32 cellular contexts compared by ENCODE assay signal in the genomic region with DNA sequence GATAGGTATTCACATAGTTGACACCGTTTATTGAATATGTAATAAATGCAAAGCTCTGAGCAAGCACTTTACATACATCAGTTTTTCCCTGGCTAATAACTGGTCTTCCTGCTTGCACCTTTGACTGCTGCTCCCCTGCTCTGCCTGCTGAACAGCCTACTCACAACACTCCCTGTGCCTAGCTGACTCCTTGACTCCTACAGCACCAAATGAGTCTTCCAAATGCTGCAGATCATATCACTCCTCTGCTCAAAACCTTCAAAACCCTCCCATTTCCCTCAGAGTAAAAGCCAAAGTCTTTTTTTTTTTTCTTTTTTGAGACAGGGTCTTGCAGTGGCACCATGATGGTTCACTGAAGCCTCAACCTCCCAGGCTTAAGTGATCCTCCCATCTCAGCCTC. TPM values are rescaled to one million over a fixed set of nuclear protein-coding genes. Genes with fewer than 3 reads are reported as not detected.
"Had no signal": no experiment of that assay in that cellular context is flagged by ENCODE, and none has a peak within 500 bp of the region (broad histone marks: within the 10 kb centered on the region; RNA-seq: fewer than 3 reads in every experiment).

No MANE protein-coding gene starts in this region.

- FAIRE-seq: urothelium cell line had no signal

- ATAC-seq: stimulated activated effector memory CD8-positive, alpha-beta T cell treated with anti-CD3 and anti-CD28 coated beads, Interleukin-12 subunit alpha, Interleukin-12 subunit beta, amount 100 ng/mL, for 72 hours; stimulated activated memory B cell treated with anti-CD40 and anti-IgM and Interleukin-4, amounts not matched to agents 10 μg/mL and 1 μg/mL and 100 μg/mL, for 72 hours; stimulated activated naive CD8-positive, alpha-beta T cell treated with anti-CD3 and anti-CD28 coated beads, Interleukin-15, amount 100 ng/mL, for 72 hours; stimulated activated naive CD8-positive, alpha-beta T cell treated with anti-CD3 and anti-CD28 coated beads, Interleukin-15, Interleukin-2, amounts not matched to agents 100 U/mL and 50 U/mL, for 24 hours; upper lobe of right lung had no signal

- H3K27me3 ChIP-seq: testis, thyroid gland, tibial artery, transverse colon, upper lobe of left lung, uterus, vagina had no signal

- H3K9me3 ChIP-seq: testis, thoracic aorta, thyroid gland, tibial artery, transverse colon, upper lobe of left lung, upper lobe of right lung, uterus, vagina had no signal

- H3K36me3 Mint-ChIP-seq: stimulated activated effector memory CD8-positive, alpha-beta T cell treated with anti-CD3 and anti-CD28 coated beads, Interleukin-12 subunit alpha, Interleukin-12 subunit beta, amount 100 ng/mL, for 72 hours; stimulated activated memory B cell treated with anti-CD40 and anti-IgM and Interleukin-4, amounts not matched to agents 10 μg/mL and 1 μg/mL and 100 μg/mL, for 72 hours; type B pancreatic cell had no signal

- H3K27ac Mint-ChIP-seq: stimulated activated effector memory CD8-positive, alpha-beta T cell treated with anti-CD3 and anti-CD28 coated beads, Interleukin-12 subunit alpha, Interleukin-12 subunit beta, amount 100 ng/mL, for 72 hours; stimulated activated memory B cell treated with anti-CD40 and anti-IgM and Interleukin-4, amounts not matched to agents 10 μg/mL and 1 μg/mL and 100 μg/mL, for 72 hours; stimulated activated naive CD8-positive, alpha-beta T cell treated with anti-CD3 and anti-CD28 coated beads, Interleukin-15, amount 100 ng/mL, for 72 hours; stimulated activated naive CD8-positive, alpha-beta T cell treated with anti-CD3 and anti-CD28 coated beads, Interleukin-15, Interleukin-2, amounts not matched to agents 100 ng/mL and 50 ng/mL, for 24 hours; type B pancreatic cell had no signal

- H3K4me1 ChIP-seq: stomach, suprapubic skin, testis, thyroid gland, tibial artery, tibial nerve, transverse colon, upper lobe of left lung, upper lobe of right lung, uterus, vagina had no signal

- H3K4me3 ChIP-seq: stomach, suprapubic skin, testis, thoracic aorta, thyroid gland, tibial artery, tibial nerve, transverse colon, upper lobe of left lung, upper lobe of right lung, uterus, vagina had no signal

- H3K36me3 ChIP-seq: stomach, suprapubic skin, thoracic aorta, thyroid gland, tibial artery, tibial nerve, transverse colon, upper lobe of left lung, upper lobe of right lung, uterus, vagina had no signal

- DNase-seq: stimulated activated CD4-positive, alpha-beta T cell treated with anti-CD3 and anti-CD28 coated beads, Interleukin-2, amount 100 ng/mL, for 48 hours; stimulated activated CD4-positive, alpha-beta T cell treated with anti-CD3 and anti-CD28 coated beads, Interleukin-4, amount 100 ng/mL, for 1 hour; stimulated activated CD4-positive, alpha-beta T cell treated with anti-CD3 and anti-CD28 coated beads, Interleukin-4, amount 100 ng/mL, for 24 hours; stimulated activated CD4-positive, alpha-beta T cell treated with anti-CD3 and anti-CD28 coated beads, Interleukin-4, amount 100 ng/mL, for 4 hours; stimulated activated CD8-positive, alpha-beta memory T cell treated with anti-CD3 and anti-CD28 coated beads, Interleukin-4, amount 100 ng/mL, for 48 hours; stimulated activated naive CD4-positive, alpha-beta T cell; stimulated activated naive CD4-positive, alpha-beta T cell treated with Interleukin-2 at 50 U/mL for 16 hours; stimulated activated naive CD8-positive, alpha-beta T cell treated with anti-CD3 and anti-CD28 coated beads, Interleukin-15, amount 100 ng/mL, for 72 hours; stimulated activated naive CD8-positive, alpha-beta T cell treated with anti-CD3 and anti-CD28 coated beads, Interleukin-15, Interleukin-2, amounts not matched to agents 100 U/mL and 50 U/mL, for 24 hours; stomach; substantia nigra; testis; thyroid gland; tibial artery; transverse colon; trophoblast cell; upper lobe of left lung; upper lobe of right lung; uterus had no signal

- H3K4me3 Mint-ChIP-seq: stimulated activated effector memory CD8-positive, alpha-beta T cell treated with anti-CD3 and anti-CD28 coated beads, Interleukin-12 subunit alpha, Interleukin-12 subunit beta, amount 100 ng/mL, for 72 hours; stimulated activated memory B cell treated with anti-CD40 and anti-IgM and Interleukin-4, amounts not matched to agents 10 μg/mL and 1 μg/mL and 100 μg/mL, for 72 hours; stimulated activated naive CD8-positive, alpha-beta T cell treated with anti-CD3 and anti-CD28 coated beads, Interleukin-15, amount 100 ng/mL, for 72 hours; stimulated activated naive CD8-positive, alpha-beta T cell treated with anti-CD3 and anti-CD28 coated beads, Interleukin-15, Interleukin-2, amounts not matched to agents 100 ng/mL and 50 ng/mL, for 24 hours; type B pancreatic cell had no signal

- H3K9me3 Mint-ChIP-seq: stimulated activated effector memory CD8-positive, alpha-beta T cell treated with anti-CD3 and anti-CD28 coated beads, Interleukin-12 subunit alpha, Interleukin-12 subunit beta, amount 100 ng/mL, for 72 hours; stimulated activated naive CD8-positive, alpha-beta T cell treated with anti-CD3 and anti-CD28 coated beads, Interleukin-15, amount 100 ng/mL, for 72 hours; stimulated activated naive CD8-positive, alpha-beta T cell treated with anti-CD3 and anti-CD28 coated beads, Interleukin-15, Interleukin-2, amounts not matched to agents 100 ng/mL and 50 ng/mL, for 24 hours; type B pancreatic cell had no signal

- H3K27ac ChIP-seq: stomach, suprapubic skin, testis, thoracic aorta, thyroid gland, tibial artery, tibial nerve, transverse colon, upper lobe of left lung, upper lobe of right lung, uterus, vagina had no signal

- H3K4me1 Mint-ChIP-seq: stimulated activated effector memory CD8-positive, alpha-beta T cell treated with anti-CD3 and anti-CD28 coated beads, Interleukin-12 subunit alpha, Interleukin-12 subunit beta, amount 100 ng/mL, for 72 hours; stimulated activated memory B cell treated with anti-CD40 and anti-IgM and Interleukin-4, amounts not matched to agents 10 μg/mL and 1 μg/mL and 100 μg/mL, for 72 hours; stimulated activated naive CD8-positive, alpha-beta T cell treated with anti-CD3 and anti-CD28 coated beads, Interleukin-15, amount 100 ng/mL, for 72 hours had no signal

RNA-seq across cellular contexts. Expression of gene EFCAB3, which starts 18.5 kb away (rescaled TPM):
- total RNA-seq: stomach, subcutaneous adipose tissue, suprapubic skin, temporal lobe, thoracic aorta, thyroid gland, tibial nerve, transverse colon, upper lobe of left lung, upper lobe of right lung, ureter, urinary bladder, uterus, vagina had no signal
